ENCODE assay signal across 1 cellular context in the genomic region with DNA sequence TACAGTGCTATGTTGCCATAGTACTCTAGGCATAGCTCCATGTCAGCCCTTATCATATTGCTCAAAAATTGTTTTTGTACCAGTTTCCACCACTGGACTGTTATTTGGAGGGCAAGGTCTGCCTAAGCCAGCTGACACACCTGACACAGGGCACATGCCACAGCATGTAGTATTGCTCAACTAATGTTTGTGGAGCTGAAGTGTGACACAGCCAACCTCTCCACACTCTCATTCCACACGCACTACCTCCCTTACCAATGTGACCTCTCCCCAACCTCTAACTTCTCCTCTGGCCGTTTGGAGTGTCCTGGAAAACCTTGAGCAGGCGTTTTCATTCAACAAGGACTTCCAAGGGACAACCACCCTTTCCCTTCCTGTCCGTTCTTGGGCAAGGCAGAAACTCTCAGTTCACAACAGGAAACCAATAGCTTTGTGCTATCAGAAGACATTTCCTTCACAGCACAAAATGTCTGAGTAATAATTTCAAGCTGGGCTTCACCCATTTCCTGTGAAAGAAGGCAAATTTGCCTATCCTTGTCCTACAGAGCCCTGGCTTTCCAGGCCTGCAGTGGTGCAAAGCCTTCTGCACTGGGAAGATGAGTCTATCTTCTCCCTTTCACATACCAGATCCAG.
TF ChIP-seq lines count a peak whose summit lies in the region.

No MANE protein-coding gene starts in this region.

TF ChIP-seq in liver, 16 proteins besides CTCF, POLR2A, EP300 and RAD21 (continued from another document):
- TF ChIP-seq, protein P1, sequence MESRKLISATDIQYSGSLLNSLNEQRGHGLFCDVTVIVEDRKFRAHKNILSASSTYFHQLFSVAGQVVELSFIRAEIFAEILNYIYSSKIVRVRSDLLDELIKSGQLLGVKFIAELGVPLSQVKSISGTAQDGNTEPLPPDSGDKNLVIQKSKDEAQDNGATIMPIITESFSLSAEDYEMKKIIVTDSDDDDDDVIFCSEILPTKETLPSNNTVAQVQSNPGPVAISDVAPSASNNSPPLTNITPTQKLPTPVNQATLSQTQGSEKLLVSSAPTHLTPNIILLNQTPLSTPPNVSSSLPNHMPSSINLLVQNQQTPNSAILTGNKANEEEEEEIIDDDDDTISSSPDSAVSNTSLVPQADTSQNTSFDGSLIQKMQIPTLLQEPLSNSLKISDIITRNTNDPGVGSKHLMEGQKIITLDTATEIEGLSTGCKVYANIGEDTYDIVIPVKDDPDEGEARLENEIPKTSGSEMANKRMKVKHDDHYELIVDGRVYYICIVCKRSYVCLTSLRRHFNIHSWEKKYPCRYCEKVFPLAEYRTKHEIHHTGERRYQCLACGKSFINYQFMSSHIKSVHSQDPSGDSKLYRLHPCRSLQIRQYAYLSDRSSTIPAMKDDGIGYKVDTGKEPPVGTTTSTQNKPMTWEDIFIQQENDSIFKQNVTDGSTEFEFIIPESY (IDR thresholded peaks at IDR 0.05): peak; percentile 95
